Comparison of ENCODE assay signal across 8 cellular contexts in genomic region chr10:11018830-11019692, GRCh38. TPM values are rescaled to one million over a fixed set of nuclear protein-coding genes. Genes with fewer than 3 reads are reported as not detected.
DNase-seq lines count a peak whose midpoint lies in the region; ATAC-seq, FAIRE-seq and TF ChIP-seq lines count a peak whose summit lies in the region.

No MANE protein-coding gene starts in this region.

- peaks cover 16% of the 10 kb centered on the region for H3K4me1 Mint-ChIP-seq in activated T-helper 1 cell treated with anti-CD3 and anti-CD28 coated beads, Interleukin-12 subunit alpha, Interleukin-12 subunit beta, Interleukin-2, Interleukin-4 antibody, amounts not matched to agents 30 ng/mL and 10 ng/mL and 1 ng/mL, durations not matched to agents 14 hours and 24 hours and 36 hours (ENCODE audit: low read depth)

- FAIRE-seq in GM19239 (lab: Jason Lieb, UNC): peak; percentile 26

- H3K27me3 Mint-ChIP-seq in activated T-helper 1 cell treated with anti-CD3 and anti-CD28 coated beads, Interleukin-12 subunit alpha, Interleukin-12 subunit beta, Interleukin-2, Interleukin-4 antibody, amounts not matched to agents 30 ng/mL and 10 ng/mL and 1 ng/mL, durations not matched to agents 14 hours and 24 hours and 36 hours (ENCODE audit: insufficient read depth): peaks cover 80% of the 10 kb centered on the region

- H3K4me1 ChIP-seq in left ventricle myocardium inferior: peaks cover 94% of the 10 kb centered on the region

- H3K27ac Mint-ChIP-seq in activated T-helper 1 cell treated with anti-CD3 and anti-CD28 coated beads, Interleukin-12 subunit alpha, Interleukin-12 subunit beta, Interleukin-2, Interleukin-4 antibody, amounts not matched to agents 30 ng/mL and 10 ng/mL and 1 ng/mL, durations not matched to agents 14 hours and 24 hours and 36 hours: peak overlapping the region; percentile 6

- intact Hi-C loops in activated T-helper 1 cell treated with anti-CD3 and anti-CD28 coated beads, Interleukin-12 subunit alpha, Interleukin-12 subunit beta, Interleukin-2, Interleukin-4 antibody, amounts not matched to agents 30 ng/mL and 10 ng/mL and 1 ng/mL, durations not matched to agents 14 hours and 24 hours and 36 hours (cut with micrococcal nuclease): loop anchor here (2.0 to 10.0 kb wide), 4 partner anchors 14 to 456 kb away; no protein-coding TSS in a partner anchor
- intact Hi-C loops in left ventricle myocardium inferior (cut with micrococcal nuclease) (no loop called here), sciatic nerve (cut with DNase I) (no loop called here), posterior vena cava (cut with DNase I) (no loop called here)

- no peaks in the 10 kb centered on the region for H3K36me3 ChIP-seq in left ventricle myocardium inferior

- peak overlapping the region; percentile 70 for H3K4me3 Mint-ChIP-seq in activated T-helper 1 cell treated with anti-CD3 and anti-CD28 coated beads, Interleukin-12 subunit alpha, Interleukin-12 subunit beta, Interleukin-2, Interleukin-4 antibody, amounts not matched to agents 30 ng/mL and 10 ng/mL and 1 ng/mL, durations not matched to agents 14 hours and 24 hours and 36 hours

- H3K36me3 Mint-ChIP-seq in activated T-helper 1 cell treated with anti-CD3 and anti-CD28 coated beads, Interleukin-12 subunit alpha, Interleukin-12 subunit beta, Interleukin-2, Interleukin-4 antibody, amounts not matched to agents 30 ng/mL and 10 ng/mL and 1 ng/mL, durations not matched to agents 14 hours and 24 hours and 36 hours (ENCODE audit: low read depth): no peaks in the 10 kb centered on the region

- H3K4me3 ChIP-seq in left ventricle myocardium inferior: peak overlapping the region; percentile 81

- H3K27ac ChIP-seq in left ventricle myocardium inferior (replicated peaks): peak overlapping the region; percentile 95

- no peaks in the 10 kb centered on the region for H3K9me3 Mint-ChIP-seq in activated T-helper 1 cell treated with anti-CD3 and anti-CD28 coated beads, Interleukin-12 subunit alpha, Interleukin-12 subunit beta, Interleukin-2, Interleukin-4 antibody, amounts not matched to agents 30 ng/mL and 10 ng/mL and 1 ng/mL, durations not matched to agents 14 hours and 24 hours and 36 hours

- DNase-seq in GM19239 (ENCODE audit: insufficient read length, low spot score) (no peak), left ventricle myocardium inferior (no peak), sciatic nerve (ENCODE audit: low spot score) (no peak), D341Med (ENCODE audit: low spot score) (no peak), posterior vena cava (ENCODE audit: low spot score) (no peak), RKO (ENCODE audit: low spot score) (no peak)
- DNase-seq in activated T-helper 1 cell treated with anti-CD3 and anti-CD28 coated beads, Interleukin-12 subunit alpha, Interleukin-12 subunit beta, Interleukin-2, Interleukin-4 antibody, amounts not matched to agents 30 ng/mL and 10 ng/mL and 1 ng/mL, durations not matched to agents 14 hours and 24 hours and 36 hours (ENCODE audit: low spot score): no peak
- DNase-seq in effector CD4-positive, alpha-beta T cell: no peak

- no peak for TF ChIP-seq CTCF in left ventricle myocardium inferior (IDR thresholded peaks at IDR 0.05; ENCODE audit: borderline replicate concordance)

- H3K27me3 ChIP-seq in left ventricle myocardium inferior (ENCODE audit: low read depth): no peaks in the 10 kb centered on the region

- H3K9me3 ChIP-seq in left ventricle myocardium inferior (replicated peaks): no peaks in the 10 kb centered on the region

- peak; percentile 8 for ATAC-seq in sciatic nerve

RNA-seq across cellular contexts. Expression of gene CELF2, which starts 1.4 kb away (rescaled TPM):
- 110 and 111 TPM in 2 replicates for total RNA-seq in activated T-helper 1 cell treated with anti-CD3 and anti-CD28 coated beads, Interleukin-12 subunit alpha, Interleukin-12 subunit beta, Interleukin-2, Interleukin-4 antibody, amounts not matched to agents 30 ng/mL and 10 ng/mL and 1 ng/mL, durations not matched to agents 14 hours and 24 hours and 36 hours
- 74.9 TPM for total RNA-seq in left ventricle myocardium inferior
- total RNA-seq in sciatic nerve: 94.9 TPM
- 10 to 100 TPM; 70.6 to 80.6 TPM for total RNA-seq in posterior vena cava
